ENCODE assay signal across 22 cellular contexts in genomic region chrX:68343551-68343950, GRCh38.
DNase-seq lines count a peak whose midpoint lies in the region; ATAC-seq, FAIRE-seq and TF ChIP-seq lines count a peak whose summit lies in the region.
"Had no signal": no experiment of that assay in that cellular context is flagged by ENCODE, and none has a peak within 500 bp of the region (broad histone marks: within the 10 kb centered on the region; RNA-seq: fewer than 3 reads in every experiment).

No MANE protein-coding gene starts in this region.

- H3K9ac ChIP-seq in IMR-90 (ENCODE audit: low read depth, low read length) = no peak overlapping the region
- H3K9ac ChIP-seq: BLaER1 treated with 17β-estradiol and CSF1 and Interleukin-3, amounts not matched to agents 10 nM and 100 nM had no signal

- dilution Hi-C loops in IMR-90 (cut with HindIII; ENCODE audit: low sequenced_read_pairs, unreplicated experiment) = no loop called here

- H2BK5ac ChIP-seq in IMR-90 (ENCODE audit: low read depth, low read length, poor library complexity, severe bottlenecking) = peak overlapping the region; percentile 20

- H3K4me2 ChIP-seq in IMR-90 (ENCODE audit: low read depth, low read length) = peak overlapping the region; percentile 1; the same call in 1 of the 2 replicates
- H3K4me2 ChIP-seq: BLaER1 treated with 17β-estradiol and CSF1 and Interleukin-3, amounts not matched to agents 10 nM and 100 nM had no signal

- H3K36me3 ChIP-seq in IMR-90 (ENCODE audit: control insufficient read depth, insufficient read depth, low read length) (no peaks in the 10 kb centered on the region), pancreas (no peaks in the 10 kb centered on the region)
- H3K36me3 ChIP-seq: BLaER1 treated with 17β-estradiol and CSF1 and Interleukin-3, amounts not matched to agents 10 nM and 100 nM had no signal

- H2AK9ac ChIP-seq in IMR-90 (replicated peaks; ENCODE audit: low read depth, low read length, poor library complexity) = no peak overlapping the region

- no peaks in the 10 kb centered on the region for H3K27me3 ChIP-seq in IMR-90 (ENCODE audit: control insufficient read depth, insufficient read depth, low read length)
- peaks cover 0 to 1% (median 0%) of the 10 kb centered on the region in 4 donors for H3K27me3 ChIP-seq in pancreas

- H3K4ac ChIP-seq in IMR-90 (ENCODE audit: low read depth, low read length) = no peak overlapping the region

- peaks cover 6% of the 10 kb centered on the region for H3K4me1 Mint-ChIP-seq in osteocyte (ENCODE audit: unreplicated experiment)
- H3K4me1 Mint-ChIP-seq: B cell had no signal

- H3K79me1 ChIP-seq in IMR-90 (ENCODE audit: low read depth in 1 of 2, low read length in 2 of 2) = peaks cover 0 to 2% of the 10 kb centered on the region in 2 experiments; a peak in 3 of 4 replicates

- peak overlapping the region; percentile 26; the same call in 1 of the 2 replicates for H2BK120ac ChIP-seq in IMR-90 (ENCODE audit: low read depth, low read length)

- no peak overlapping the region for H3K27ac Mint-ChIP-seq in osteocyte (ENCODE audit: unreplicated experiment)
- H3K27ac Mint-ChIP-seq: B cell; CD8-positive, alpha-beta T cell had no signal

- BruUV-seq in IMR-90 (replicated peaks; lab: Mats Ljungman, UMichigan) = no TSS peak

- H3K18ac ChIP-seq in IMR-90 (ENCODE audit: low read depth, low read length) = no peak overlapping the region

- ATAC-seq in IMR-90 (ENCODE audit: low read depth) = peak; percentile 46
- no peak for ATAC-seq in pancreas
- ATAC-seq: CD8-positive, alpha-beta T cell; HepG2 had no signal

- H2BK15ac ChIP-seq in IMR-90 (ENCODE audit: low read depth, low read length) = no peak overlapping the region

- POLR2A ChIA-PET in IMR-90 (lab: Charles Lee; ENCODE audit: unreplicated experiment) = no interaction called here

- 100% methylated on average over 1 of the region's 3 CpGs; no CpG with 5 or more reads in 1 of the 2 experiments for WGBS in IMR-90 (ENCODE audit: extremely low coverage in 2 of 2, insufficient read length in 1 of 2), 2 experiments
- WGBS in pancreas, 2 donors = 81 to 91% methylated on average over 3 of the region's 3 CpGs

- H4K91ac ChIP-seq in IMR-90 (ENCODE audit: insufficient read depth, low read depth, low read length) = no peak overlapping the region

- no peak overlapping the region for H4K5ac ChIP-seq in IMR-90 (ENCODE audit: low read depth, low read length)

- CTCF ChIA-PET in IMR-90 (lab: Yijun Ruan, JAX) = interaction anchor here (0.6 kb wide), 1 partner anchor 473 kb away, joined by 5 read pairs; no protein-coding TSS in a partner anchor

- TF ChIP-seq POLR2A in IMR-90 (IDR thresholded peaks at IDR 0.05; ENCODE audit: low read depth, low read length) = no peak

- intact Hi-C loops in IMR-90 (cut with micrococcal nuclease) = no loop called here
- intact Hi-C loops in pancreas (cut with DNase I) = no loop called here

- FAIRE-seq in colon (lab: Jason Lieb, UNC) (peak; percentile 10), pancreas (lab: Jason Lieb, UNC) (no peak)
- FAIRE-seq: A204.1, GM12892, GM18507, HepG2 had no signal

- H3K4me1 ChIP-seq in IMR-90 (ENCODE audit: control insufficient read depth, insufficient read depth, low read length) (peaks cover 5% of the 10 kb centered on the region), pancreas (no peaks in the 10 kb centered on the region)

- no peak overlapping the region for H3K56ac ChIP-seq in IMR-90 (ENCODE audit: extremely low read depth, insufficient read depth, low read length)

- no peak overlapping the region for H4K8ac ChIP-seq in IMR-90 (ENCODE audit: low read depth in 2 of 2, low read length in 2 of 2)

- H3K36me3 Mint-ChIP-seq in osteocyte (ENCODE audit: unreplicated experiment) = no peaks in the 10 kb centered on the region
- H3K36me3 Mint-ChIP-seq: CD8-positive, alpha-beta T cell had no signal

- H2AFZ ChIP-seq in IMR-90 (replicated peaks; ENCODE audit: low read length, poor library complexity) = no peak overlapping the region

- TF ChIP-seq CTCF in IMR-90 (conservative IDR thresholded peaks at IDR 0.05; ENCODE audit: low read depth, low read length) (no peak), pancreas (IDR thresholded peaks at IDR 0.05) (no peak), osteocyte (IDR thresholded peaks at IDR 0.05) (no peak)

- H3K9me3 Mint-ChIP-seq in osteocyte (ENCODE audit: unreplicated experiment) = peaks cover 7% of the 10 kb centered on the region
- H3K9me3 Mint-ChIP-seq: CD8-positive, alpha-beta T cell had no signal

- H3K27me3 Mint-ChIP-seq in osteocyte (ENCODE audit: unreplicated experiment) = no peaks in the 10 kb centered on the region
- H3K27me3 Mint-ChIP-seq: B cell had no signal

- H3K23ac ChIP-seq in IMR-90 (ENCODE audit: low read depth, low read length) = no peak overlapping the region

- DNase-seq in EL (peak; percentile 2), IMR-90 (peak; percentile 72), iris pigment epithelial cell (ENCODE audit: low read depth) (peak; percentile 17), pancreas (no peak), osteocyte (ENCODE audit: extremely low spot score, unreplicated experiment) (no peak), NCI-H1694 treated with DMSO at 0.1 percent for 48 hours (lab: John Stamatoyannopoulos, UW) (no peak)
- no peak for DNase-seq in stimulated activated CD8-positive, alpha-beta memory T cell treated with anti-CD3 and anti-CD28 coated beads, Interleukin-4, amount 100 ng/mL, for 48 hours
- DNase-seq: Calu3; CD8-positive, alpha-beta T cell; DMS53; DND-41; GDM1; GOT3; H7; KG1 had no signal

- no peaks in the 10 kb centered on the region for H3K9me1 ChIP-seq in IMR-90 (ENCODE audit: insufficient read depth, low read length)

- no peak for TF ChIP-seq RAD21 in IMR-90 (IDR thresholded peaks at IDR 0.05; ENCODE audit: low read length)

- in situ Hi-C loops in IMR-90 (cut with MboI; ENCODE audit: low sequenced_read_pairs) = no loop called here

- no peak overlapping the region for H3K4me3 Mint-ChIP-seq in osteocyte (ENCODE audit: unreplicated experiment)
- H3K4me3 Mint-ChIP-seq: B cell; CD8-positive, alpha-beta T cell had no signal

- H3K4me3 ChIP-seq in IMR-90 (ENCODE audit: insufficient read depth, low read depth, low read length) (no peak overlapping the region), pancreas (no peak overlapping the region)
- H3K4me3 ChIP-seq: BLaER1 treated with 17β-estradiol and CSF1 and Interleukin-3, amounts not matched to agents 10 nM and 100 nM had no signal

- no peak overlapping the region for H3K14ac ChIP-seq in IMR-90 (replicated peaks; ENCODE audit: low read depth, low read length)

- H4K20me1 ChIP-seq in IMR-90 (ENCODE audit: insufficient read depth, low read length) = no peaks in the 10 kb centered on the region
- H4K20me1 ChIP-seq: BLaER1 treated with 17β-estradiol and CSF1 and Interleukin-3, amounts not matched to agents 10 nM and 100 nM had no signal

- H2AK5ac ChIP-seq in IMR-90 (ENCODE audit: low read depth, low read length) = no peak overlapping the region

- H3K27ac ChIP-seq in IMR-90 (ENCODE audit: insufficient read depth, low read length) = no peak overlapping the region
- H3K27ac ChIP-seq in pancreas = no peak overlapping the region
- H3K27ac ChIP-seq: BLaER1 treated with 17β-estradiol and CSF1 and Interleukin-3, amounts not matched to agents 10 nM and 100 nM had no signal

- H2BK20ac ChIP-seq in IMR-90 (ENCODE audit: low read depth, low read length) = no peak overlapping the region

- H3K9me3 ChIP-seq in IMR-90 (ENCODE audit: control insufficient read depth, insufficient read depth, low read length) = no peaks in the 10 kb centered on the region
- H3K9me3 ChIP-seq in pancreas = no peaks in the 10 kb centered on the region

TF ChIP-seq in IMR-90, 13 proteins besides CTCF, POLR2A, EP300 and RAD21:
- TF ChIP-seq NFE2L2 (IDR thresholded peaks at IDR 0.05; ENCODE audit: low read depth, low read length) (no peak), CEBPB (IDR thresholded peaks at IDR 0.05; ENCODE audit: low read depth, low read length) (peak; percentile 59), MAZ (IDR thresholded peaks at IDR 0.05; ENCODE audit: borderline replicate concordance, low read depth, low read length) (no peak), FOS (IDR thresholded peaks at IDR 0.05; ENCODE audit: low read depth, low read length) (no peak), RFX5 (IDR thresholded peaks at IDR 0.05; ENCODE audit: low read depth, low read length) (no peak), MAFK (IDR thresholded peaks at IDR 0.05; ENCODE audit: low read depth, low read length) (no peak)

Comparison
In these comparisons a context has a peak if more than half of its experiments do, and no peak if none do; other contexts are left out.
1. DNase-seq: peak in EL (single experiment), IMR-90 (single experiment) and iris pigment epithelial cell (single experiment); none in pancreas (0 of 6), osteocyte (single experiment), stimulated activated CD8-positive, alpha-beta memory T cell treated with anti-CD3 and anti-CD28 coated beads, Interleukin-4, amount 100 ng/mL, for 48 hours (single experiment) and NCI-H1694 treated with DMSO at 0.1 percent for 48 hours (single experiment).